ENCODE assay signal across 8 cellular contexts in genomic region chr4:2754848-2755820, GRCh38. TPM values are rescaled to one million over a fixed set of nuclear protein-coding genes. Genes with fewer than 3 reads are reported as not detected.
DNase-seq lines count a peak whose midpoint lies in the region; ATAC-seq and TF ChIP-seq lines count a peak whose summit lies in the region.

No MANE protein-coding gene starts in this region.

- peak overlapping the region; percentile 84 for H3K9ac ChIP-seq in ES-I3 (ENCODE audit: low read depth, low read length)

- H3K27ac ChIP-seq in SJSA1 (no peak overlapping the region), psoas muscle (peak overlapping the region; percentile 92)

- H3K36me3 ChIP-seq in ES-I3 (ENCODE audit: insufficient read depth, low read length) (no peaks in the 10 kb centered on the region), SJSA1 (peaks cover 3% of the 10 kb centered on the region; the same call in 1 of the 2 replicates), psoas muscle (ENCODE audit: insufficient read depth in 1 of 2, low read depth in 1 of 2) (peaks cover 0 to 2% of the 10 kb centered on the region in 2 donors)

- TF ChIP-seq CTCF in fibroblast of pulmonary artery (IDR thresholded peaks at IDR 0.05; ENCODE audit: low read length, missing control alignments) (no peak), psoas muscle (IDR thresholded peaks at IDR 0.05) (no peak)

- H3K4me1 ChIP-seq in ES-I3 (ENCODE audit: insufficient read depth, low read length) (no peaks in the 10 kb centered on the region), SJSA1 (replicated peaks) (0 out of 2 replicates have a peak, but pooled peaks cover 3% of the 10 kb centered on the region), psoas muscle (peaks cover 19% of the 10 kb centered on the region)

- ATAC-seq in psoas muscle (peak in 1 of 4 donors; percentile 2), HG03095 (IDR thresholded peaks at IDR 0.05; ENCODE audit: unreplicated experiment) (no peak), GM18498 (IDR thresholded peaks at IDR 0.05; ENCODE audit: unreplicated experiment) (no peak)

- 53 to 62% (median 57%) methylated on average over 23 of the region's 23 CpGs for WGBS in psoas muscle, 3 donors

- intact Hi-C loops in psoas muscle (cut with DNase I): no loop called here

- H3K27me3 ChIP-seq in SJSA1 (replicated peaks): no peaks in the 10 kb centered on the region
- no peaks in the 10 kb centered on the region for H3K27me3 ChIP-seq in psoas muscle (ENCODE audit: insufficient read depth in 3 of 3, low read length in 2 of 3)

- peak overlapping the region; percentile 93 for H3K4me3 ChIP-seq in SJSA1
- H3K4me3 ChIP-seq in fibroblast of pulmonary artery (replicated peaks; ENCODE audit: low read depth, low read length): peak overlapping the region; percentile 80
- peak overlapping the region; percentile 91 for H3K4me3 ChIP-seq in psoas muscle

- H3K9me3 ChIP-seq in ES-I3 (ENCODE audit: control insufficient read depth, insufficient read depth, low read length) (no peaks in the 10 kb centered on the region), SJSA1 (replicated peaks) (no peaks in the 10 kb centered on the region), psoas muscle (no peaks in the 10 kb centered on the region)

- DNase-seq in SJSA1 (ENCODE audit: low read depth in 1 of 2, low spot score in 2 of 2) (no peak), fibroblast of pulmonary artery (ENCODE audit: low read depth) (no peak), psoas muscle (peak in 1 of 2 donors; percentile 57), COLO668 (lab: John Stamatoyannopoulos, UW; ENCODE audit: unreplicated experiment) (no peak), NCI-H345 treated with DMSO at 0.1 percent for 48 hours (lab: John Stamatoyannopoulos, UW; ENCODE audit: unreplicated experiment) (no peak)

RNA-seq across cellular contexts. Expression of gene TNIP2, which starts 1.0 kb away (rescaled TPM):
- 37.2 and 49.7 TPM in 2 replicates for total RNA-seq in SJSA1 (2014; rRNA removed; shearing (Covaris generic))
- 10 to 100 TPM; 16.3 to 44.6 (median 32.4) TPM for total RNA-seq in psoas muscle
- 10 to 100 TPM; 45.9 to 66.2 (median 59.5) TPM for polyA plus RNA-seq in psoas muscle

RNA-seq across cellular contexts. Expression of gene SH3BP2, which starts 37.8 kb away (rescaled TPM):
- 5.9 and 7.6 TPM in 2 replicates for total RNA-seq in SJSA1 (2014; rRNA removed; shearing (Covaris generic))
- total RNA-seq in psoas muscle: 10 to 100 TPM; 12.4 to 18.1 (median 13.9) TPM
- 10 to 100 TPM in 1 of 3 donors, 1 to 10 TPM in 2; 7.1 to 13.1 (median 8.0) TPM for polyA plus RNA-seq in psoas muscle
